In the genomic region with DNA sequence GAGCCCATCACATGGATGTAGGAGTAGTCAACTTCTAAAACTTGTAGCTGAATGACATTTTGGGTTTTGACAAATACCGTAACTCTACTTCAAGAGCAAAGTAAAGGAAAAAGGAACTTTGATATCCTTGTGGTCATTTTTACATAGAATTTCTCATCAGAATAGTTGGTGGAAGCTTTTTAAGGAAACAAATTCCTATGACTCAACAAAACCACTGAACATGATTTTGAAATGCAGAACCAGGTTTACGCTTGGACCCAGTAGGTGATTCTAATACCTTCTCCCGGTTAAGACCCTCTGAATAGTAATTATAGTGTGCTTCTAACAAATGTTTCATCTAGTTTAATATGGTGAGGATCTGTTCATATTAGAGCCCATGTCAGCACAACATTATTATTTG, we compare ENCODE assay signal across 20 cellular contexts.
DNase-seq lines count a peak whose midpoint lies in the region; FAIRE-seq and TF ChIP-seq lines count a peak whose summit lies in the region.
"Had no signal": no experiment of that assay in that cellular context is flagged by ENCODE, and none has a peak within 500 bp of the region (broad histone marks: within the 10 kb centered on the region; RNA-seq: fewer than 3 reads in every experiment).

No MANE protein-coding gene starts in this region.

- 58% methylated on average over 3 of the region's 3 CpGs for WGBS in mammary epithelial cell (ENCODE audit: low coverage, missing lambda C conversion rate)

- H3K4me3 ChIP-seq in mammary epithelial cell (replicated peaks in 1 of 3; ENCODE audit: insufficient read depth in 1 of 3, low read depth in 2 of 3, low read length in 3 of 3), result no peak overlapping the region

- TF ChIP-seq CTCF in mammary epithelial cell (conservative IDR thresholded peaks at IDR 0.05 in 1 of 2, IDR thresholded peaks at IDR 0.05 in 1 of 2; ENCODE audit: extremely low read depth in 1 of 2, insufficient read depth in 1 of 2, low read depth in 1 of 2, low read length in 2 of 2), result no peak

- CTCF ChIA-PET in mammary epithelial cell (lab: Charles Lee; ENCODE audit: low non-redundant PET), result no interaction called here

- no peaks in the 10 kb centered on the region for H3K79me2 ChIP-seq in mammary epithelial cell (ENCODE audit: insufficient read depth, low read length)

- no peaks in the 10 kb centered on the region for H3K27me3 ChIP-seq in mammary epithelial cell (ENCODE audit: insufficient read depth, low read length)

- no peak overlapping the region for H3K4me3 Mint-ChIP-seq in activated T-cell treated with anti-CD3 and anti-CD28 coated beads, Interleukin-2, amount 50 U/mL, for 24 hours
- H3K4me3 Mint-ChIP-seq: activated naive CD4-positive, alpha-beta T cell treated with anti-CD3 and anti-CD28 coated beads, Interleukin-2, amount 50 U/mL, for 24 hours; CD4-positive, alpha-beta memory T cell; HFFc6; naive thymus-derived CD8-positive, alpha-beta T cell had no signal

- intact Hi-C loops in mammary epithelial cell (cut with micrococcal nuclease), result no loop called here

- peaks cover 5% of the 10 kb centered on the region for H3K4me1 ChIP-seq in mammary epithelial cell (ENCODE audit: insufficient read depth, low read length)

- H3K36me3 Mint-ChIP-seq in activated T-cell treated with anti-CD3 and anti-CD28 coated beads, Interleukin-2, amount 50 U/mL, for 24 hours (ENCODE audit: low read depth), result no peaks in the 10 kb centered on the region
- H3K36me3 Mint-ChIP-seq: activated naive CD4-positive, alpha-beta T cell treated with anti-CD3 and anti-CD28 coated beads, Interleukin-2, amount 50 U/mL, for 24 hours; CD4-positive, alpha-beta memory T cell; naive thymus-derived CD8-positive, alpha-beta T cell had no signal

- no peaks in the 10 kb centered on the region for H4K20me1 ChIP-seq in mammary epithelial cell (ENCODE audit: insufficient read depth, low read length)

- peaks cover 3% of the 10 kb centered on the region for H3K9me3 Mint-ChIP-seq in activated T-cell treated with anti-CD3 and anti-CD28 coated beads, Interleukin-2, amount 50 U/mL, for 24 hours
- H3K9me3 Mint-ChIP-seq: activated naive CD4-positive, alpha-beta T cell treated with anti-CD3 and anti-CD28 coated beads, Interleukin-2, amount 50 U/mL, for 24 hours had no signal

- TF ChIP-seq POLR2A in H54 (IDR thresholded peaks at IDR 0.05; ENCODE audit: low read depth, low read length), result no peak

- BruUV-seq in mammary epithelial cell (replicated peaks; lab: Mats Ljungman, UMichigan), result no TSS peak

- dilution Hi-C loops in mammary epithelial cell (cut with HindIII; ENCODE audit: low sequenced_read_pairs), result no loop called here

- no peak overlapping the region for H3K27ac ChIP-seq in mammary epithelial cell (ENCODE audit: insufficient read depth, low read depth, low read length)

- in situ Hi-C loops in mammary epithelial cell (cut with MboI; ENCODE audit: low sequenced_read_pairs in 2 of 2), result no loop called here

- H3K27ac Mint-ChIP-seq in activated T-cell treated with anti-CD3 and anti-CD28 coated beads, Interleukin-2, amount 50 U/mL, for 24 hours, result no peak overlapping the region
- H3K27ac Mint-ChIP-seq: activated naive CD4-positive, alpha-beta T cell treated with anti-CD3 and anti-CD28 coated beads, Interleukin-2, amount 50 U/mL, for 24 hours; CD4-positive, alpha-beta memory T cell; HFFc6; naive thymus-derived CD8-positive, alpha-beta T cell had no signal

- peak; percentile 39 for DNase-seq in H4 (ENCODE audit: low spot score)
- peak; percentile 39 for DNase-seq in NCI-H226
- DNase-seq in mammary epithelial cell, result peak; percentile 35
- DNase-seq in kidney glomerular epithelial cell (lab: John Stamatoyannopoulos, UW), result peak; percentile 51
- DNase-seq in H54 (ENCODE audit: insufficient read length, low spot score), result no peak
- no peak for DNase-seq in inferior parietal cortex (ENCODE audit: extremely low spot score)
- DNase-seq in activated T-cell treated with anti-CD3 and anti-CD28 coated beads, Interleukin-2, amount 50 U/mL, for 24 hours, result no peak
- no peak for DNase-seq in HuH-7.5 (ENCODE audit: low spot score)
- DNase-seq: aorta; CD4-positive, alpha-beta memory T cell; cerebellar nuclear complex; HFFc6; naive thymus-derived CD8-positive, alpha-beta T cell; NCI-H1417 treated with DMSO at 0.1 percent for 48 hours; NCI-H526; retina; Right ventricle myocardium superior; stimulated activated CD4-positive, alpha-beta T cell treated with anti-CD3 and anti-CD28 coated beads, Interleukin-4, amount 100 ng/mL, for 1 hour; stimulated activated naive CD8-positive, alpha-beta T cell treated with anti-CD3 and anti-CD28 coated beads, Interleukin-15, Interleukin-2, amounts not matched to agents 100 U/mL and 50 U/mL, for 24 hours had no signal

- no peak for FAIRE-seq in H54 (lab: Jason Lieb, UNC)

- H3K4me1 Mint-ChIP-seq in activated T-cell treated with anti-CD3 and anti-CD28 coated beads, Interleukin-2, amount 50 U/mL, for 24 hours (ENCODE audit: low read depth), result no peaks in the 10 kb centered on the region
- H3K4me1 Mint-ChIP-seq: activated naive CD4-positive, alpha-beta T cell treated with anti-CD3 and anti-CD28 coated beads, Interleukin-2, amount 50 U/mL, for 24 hours; CD4-positive, alpha-beta memory T cell; naive thymus-derived CD8-positive, alpha-beta T cell had no signal

- H3K27me3 Mint-ChIP-seq in activated T-cell treated with anti-CD3 and anti-CD28 coated beads, Interleukin-2, amount 50 U/mL, for 24 hours, result no peaks in the 10 kb centered on the region
- H3K27me3 Mint-ChIP-seq: activated naive CD4-positive, alpha-beta T cell treated with anti-CD3 and anti-CD28 coated beads, Interleukin-2, amount 50 U/mL, for 24 hours; CD4-positive, alpha-beta memory T cell; naive thymus-derived CD8-positive, alpha-beta T cell had no signal

- H3K9ac ChIP-seq in mammary epithelial cell (ENCODE audit: insufficient read depth, low read length), result no peak overlapping the region

- no peaks in the 10 kb centered on the region for H3K36me3 ChIP-seq in mammary epithelial cell (ENCODE audit: insufficient read depth, low read length)

- no peaks in the 10 kb centered on the region for H3K9me3 ChIP-seq in mammary epithelial cell (replicated peaks; ENCODE audit: insufficient read depth, low read length)

- H2AFZ ChIP-seq in mammary epithelial cell (ENCODE audit: low read depth, low read length), result no peak overlapping the region

- no peak overlapping the region for H3K4me2 ChIP-seq in mammary epithelial cell (ENCODE audit: insufficient read depth, low read depth, low read length)

Comparison
In these comparisons a context has a peak if more than half of its experiments do, and no peak if none do; other contexts are left out.
1. DNase-seq: peak in H4 (single experiment), NCI-H226 (single experiment), mammary epithelial cell (single experiment) and kidney glomerular epithelial cell (single experiment); none in H54 (single experiment), inferior parietal cortex (single experiment), activated T-cell treated with anti-CD3 and anti-CD28 coated beads, Interleukin-2, amount 50 U/mL, for 24 hours (single experiment) and HuH-7.5 (single experiment).